23 cellular contexts compared by ENCODE assay signal in the genomic region with DNA sequence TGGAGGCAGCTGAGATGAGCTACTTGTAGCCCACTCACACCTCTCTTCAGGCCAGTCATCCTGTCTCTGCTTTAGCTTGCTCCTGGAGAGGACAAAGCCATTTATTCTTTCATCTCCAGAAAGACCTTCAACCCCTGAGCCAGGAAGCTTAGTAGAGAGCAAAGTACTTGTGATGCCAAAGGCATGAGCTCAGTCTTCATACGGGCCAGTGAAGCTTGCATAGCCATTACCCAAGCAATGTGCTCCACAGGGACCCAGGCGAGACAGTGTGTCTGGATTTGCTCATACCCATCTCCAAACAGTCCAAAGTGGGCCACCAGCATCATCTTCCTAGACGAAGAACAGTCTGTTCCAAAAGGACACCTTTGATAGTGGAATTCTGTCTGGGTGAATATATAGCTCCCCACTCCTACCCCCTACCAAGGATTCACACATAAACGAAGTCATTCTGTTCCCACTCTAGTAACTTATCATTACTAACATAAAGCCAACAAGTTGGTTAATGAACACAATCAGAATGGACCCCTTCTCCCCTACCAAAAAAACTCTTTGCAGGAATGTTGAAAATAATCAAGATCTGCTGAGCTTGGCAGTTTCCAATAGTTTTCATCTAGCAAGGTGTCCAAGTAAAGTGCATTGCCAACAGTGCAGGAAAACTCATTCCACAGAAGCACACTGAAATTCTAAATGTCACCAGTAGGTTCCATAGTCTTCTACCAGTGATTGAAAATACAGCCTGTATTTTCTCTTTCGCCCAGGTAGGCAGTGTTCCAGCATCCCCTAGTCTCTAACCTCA. TPM values are rescaled to one million over a fixed set of nuclear protein-coding genes. Genes with fewer than 3 reads are reported as not detected.
"Had no signal": no experiment of that assay in that cellular context is flagged by ENCODE, and none has a peak within 500 bp of the region (broad histone marks: within the 10 kb centered on the region; RNA-seq: fewer than 3 reads in every experiment).

No MANE protein-coding gene starts in this region.

- ATAC-seq: activated CD4-positive, CD25-positive, alpha-beta regulatory T cell treated with anti-CD3 and anti-CD28 coated beads, Interleukin-2, amount 50 U/mL, for 24 hours; activated CD8-positive, alpha-beta memory T cell treated with anti-CD3 and anti-CD28 coated beads, Interleukin-2, amount 10 ng/mL, durations not matched to agents 7 days and 5 days; activated CD8-positive, alpha-beta T cell treated with anti-CD3 and anti-CD28 coated beads for 36 hours; activated naive CD8-positive, alpha-beta T cell treated with anti-CD3 and anti-CD28 coated beads, Interleukin-2, amount 50 U/mL, for 24 hours; body of pancreas; heart left ventricle; left lobe of liver; naive thymus-derived CD4-positive, alpha-beta T cell had no signal

- H3K27ac ChIP-seq: body of pancreas, esophagus muscularis mucosa, heart left ventricle, lower lobe of right lung, thyroid gland, VCaP had no signal

- H3K4me1 ChIP-seq: body of pancreas, lower lobe of right lung, thyroid gland had no signal

- H3K4me3 ChIP-seq: body of pancreas, esophagus muscularis mucosa, heart left ventricle, lower lobe of right lung, thyroid gland had no signal

- H3K27me3 ChIP-seq: body of pancreas, esophagus muscularis mucosa, thyroid gland had no signal

- DNase-seq: activated CD4-positive, alpha-beta T cell treated with anti-CD3 and anti-CD28 coated beads, Interleukin-2, amount 10 ng/mL, durations not matched to agents 24 days and 14 days; activated CD8-positive, alpha-beta memory T cell treated with anti-CD3 and anti-CD28 coated beads, Interleukin-2, amount 10 ng/mL, durations not matched to agents 7 days and 5 days; activated CD8-positive, alpha-beta T cell treated with anti-CD3 and anti-CD28 coated beads for 36 hours; activated gamma-delta T cell; activated naive CD4-positive, alpha-beta T cell treated with anti-CD3 and anti-CD28 coated beads, Interleukin-2, amount 50 U/mL, for 16 hours; activated naive CD8-positive, alpha-beta T cell treated with anti-CD3 and anti-CD28 coated beads, Interleukin-2, amount 50 U/mL, for 24 hours; activated T-cell treated with anti-CD3 and anti-CD28 coated beads for 4 hours; body of pancreas; effector CD4-positive, alpha-beta T cell; lower lobe of right lung; naive thymus-derived CD4-positive, alpha-beta T cell; occipital lobe; stimulated activated CD4-positive, alpha-beta T cell treated with anti-CD3 and anti-CD28 coated beads, Interleukin-12 subunit alpha, Interleukin-12 subunit beta, amount 100 ng/mL, for 4 hours; substantia nigra had no signal

- H3K36me3 ChIP-seq: esophagus muscularis mucosa, heart left ventricle, lower lobe of right lung, thyroid gland had no signal

- FAIRE-seq: keratinocyte had no signal

- H3K9me3 ChIP-seq: body of pancreas, esophagus muscularis mucosa, heart left ventricle, lower lobe of right lung, thyroid gland had no signal

RNA-seq across cellular contexts. Expression of a gene that starts 6.7 kb away (rescaled TPM):
- total RNA-seq: activated CD4-positive, alpha-beta T cell treated with anti-CD3 and anti-CD28 coated beads, Interleukin-2, amount 10 ng/mL, durations not matched to agents 24 days and 14 days; activated CD8-positive, alpha-beta memory T cell treated with anti-CD3 and anti-CD28 coated beads, Interleukin-2, amount 10 ng/mL, durations not matched to agents 7 days and 5 days; activated CD8-positive, alpha-beta T cell treated with anti-CD3 and anti-CD28 coated beads for 36 hours; left lobe of liver; lower lobe of right lung; naive thymus-derived CD4-positive, alpha-beta T cell; neural crest cell; occipital lobe; T-helper 2 cell treated with Interferon-gamma antibody and Interleukin-4, amounts not matched to agents 100 ng/mL and 5 ng/mL, for 36 hours had no signal
- polyA plus RNA-seq: keratinocyte; naive thymus-derived CD4-positive, alpha-beta T cell had no signal

RNA-seq across cellular contexts. Expression of a gene that starts 45.2 kb away (rescaled TPM):
- total RNA-seq: activated CD4-positive, alpha-beta T cell treated with anti-CD3 and anti-CD28 coated beads, Interleukin-2, amount 10 ng/mL, durations not matched to agents 24 days and 14 days; activated CD8-positive, alpha-beta memory T cell treated with anti-CD3 and anti-CD28 coated beads, Interleukin-2, amount 10 ng/mL, durations not matched to agents 7 days and 5 days; T-helper 2 cell treated with Interferon-gamma antibody and Interleukin-4, amounts not matched to agents 100 ng/mL and 5 ng/mL, for 36 hours had no signal

RNA-seq across cellular contexts. Expression of a gene that starts 52.5 kb away (rescaled TPM):
- total RNA-seq: activated CD4-positive, alpha-beta T cell treated with anti-CD3 and anti-CD28 coated beads, Interleukin-2, amount 10 ng/mL, durations not matched to agents 24 days and 14 days; activated CD8-positive, alpha-beta memory T cell treated with anti-CD3 and anti-CD28 coated beads, Interleukin-2, amount 10 ng/mL, durations not matched to agents 7 days and 5 days; activated CD8-positive, alpha-beta T cell treated with anti-CD3 and anti-CD28 coated beads for 36 hours; naive thymus-derived CD4-positive, alpha-beta T cell; T-helper 2 cell treated with Interferon-gamma antibody and Interleukin-4, amounts not matched to agents 100 ng/mL and 5 ng/mL, for 36 hours had no signal
- polyA plus RNA-seq: naive thymus-derived CD4-positive, alpha-beta T cell had no signal
